8 cellular contexts compared by ENCODE assay signal in genomic region chr12:50401383-50402155, GRCh38. TPM values are rescaled to one million over a fixed set of nuclear protein-coding genes. Genes with fewer than 3 reads are reported as not detected.
DNase-seq lines count a peak whose midpoint lies in the region; ATAC-seq and TF ChIP-seq lines count a peak whose summit lies in the region.

No MANE protein-coding gene starts in this region.

- ATAC-seq in HG03342 (IDR thresholded peaks at IDR 0.05; ENCODE audit: unreplicated experiment), result no peak

- POLR2A ChIA-PET in HEK293 (lab: Yijun Ruan, JAX), result interaction anchor here (0.6 kb wide), 1 partner anchor 777 kb away, joined by 3 read pairs; no protein-coding TSS in a partner anchor

- H3K4me3 ChIP-seq in HEK293 (ENCODE audit: low read depth, low read length) (peak overlapping the region; percentile 84), SU-DHL-6 (ENCODE audit: insufficient read depth, low read length, poor library complexity, severe bottlenecking) (peak overlapping the region; percentile 87), epithelial cell of proximal tubule (ENCODE audit: low read depth, low read length) (peak overlapping the region; percentile 79), mucosa of rectum (ENCODE audit: low read length in 2 of 2) (peak overlapping the region; percentile 88 to 96)

- peak overlapping the region; percentile 90 for H3K4me2 ChIP-seq in SU-DHL-6 (ENCODE audit: low read depth, low read length, poor library complexity, severe bottlenecking)

- H3K27ac ChIP-seq in HEK293 (ENCODE audit: extremely low read depth, low read depth, low read length) (peak overlapping the region; percentile 93), SU-DHL-6 (ENCODE audit: low read depth, low read length) (peak overlapping the region; percentile 80), mucosa of rectum (ENCODE audit: low read depth in 2 of 2, low read length in 2 of 2) (peak overlapping the region; percentile 93 to 94)

- peaks cover 13% of the 10 kb centered on the region for H4K20me1 ChIP-seq in SU-DHL-6 (ENCODE audit: low read depth, low read length)

- CTCF ChIA-PET in HEK293 (lab: Yijun Ruan, JAX), result interaction anchor here (0.7 kb wide), 1 partner anchor 10 kb away, joined by 5 read pairs; no protein-coding TSS in a partner anchor

- peaks cover 6% of the 10 kb centered on the region; the same call in 1 of the 2 replicates for H3K4me1 ChIP-seq in HEK293 (ENCODE audit: control insufficient read depth, insufficient read depth, low read length)
- peaks cover 7 to 19% of the 10 kb centered on the region in 2 donors for H3K4me1 ChIP-seq in mucosa of rectum (ENCODE audit: control insufficient read depth in 2 of 2, insufficient read depth in 2 of 2, low read length in 2 of 2)

- TF ChIP-seq CTCF in HEK293 (tag by site-specific recombination; IDR thresholded peaks at IDR 0.05), result no peak
- TF ChIP-seq CTCF in SU-DHL-6 (IDR thresholded peaks at IDR 0.05; ENCODE audit: insufficient read depth, low read length, poor library complexity, severe bottlenecking), result no peak
- TF ChIP-seq CTCF in epithelial cell of proximal tubule (conservative IDR thresholded peaks at IDR 0.05; ENCODE audit: low read depth, low read length), result no peak

- no peaks in the 10 kb centered on the region for H3K9me2 ChIP-seq in SU-DHL-6 (replicated peaks; ENCODE audit: insufficient read depth, low read length)

- peaks cover 57% of the 10 kb centered on the region for H3K79me2 ChIP-seq in SU-DHL-6 (ENCODE audit: insufficient read depth, low read length)

- no peaks in the 10 kb centered on the region for H3K9me3 ChIP-seq in HEK293 (ENCODE audit: control insufficient read depth, insufficient read depth, low read depth, low read length)
- no peaks in the 10 kb centered on the region for H3K9me3 ChIP-seq in SU-DHL-6 (ENCODE audit: insufficient read depth, low read length)
- no peaks in the 10 kb centered on the region for H3K9me3 ChIP-seq in mucosa of rectum (ENCODE audit: control insufficient read depth in 2 of 2, low read length in 2 of 2)

- H3K9ac ChIP-seq in SU-DHL-6 (ENCODE audit: low read length) (peak overlapping the region; percentile 76), mucosa of rectum (ENCODE audit: low read depth in 1 of 2, low read length in 2 of 2) (peak overlapping the region; percentile 91 to 92)

- H3K36me3 ChIP-seq in HEK293 (ENCODE audit: control insufficient read depth in 2 of 2, insufficient read depth in 1 of 2, low read length in 2 of 2), result no peaks in the 10 kb centered on the region; a peak in 1 of 3 replicates
- H3K36me3 ChIP-seq in SU-DHL-6 (ENCODE audit: low read length), result no peaks in the 10 kb centered on the region
- no peaks in the 10 kb centered on the region for H3K36me3 ChIP-seq in mucosa of rectum (ENCODE audit: control insufficient read depth in 2 of 2, insufficient read depth in 2 of 2, low read length in 2 of 2)

- H2AFZ ChIP-seq in SU-DHL-6 (ENCODE audit: low read depth, low read length, severe bottlenecking), result peak overlapping the region; percentile 64

- 0 out of 2 replicates have a peak, but pooled peaks cover 4% of the 10 kb centered on the region for H3F3A ChIP-seq in SU-DHL-6 (ENCODE audit: insufficient read depth)

- H3K27me3 ChIP-seq in SU-DHL-6 (ENCODE audit: low read length) (no peaks in the 10 kb centered on the region), mucosa of rectum (ENCODE audit: control insufficient read depth in 2 of 2, insufficient read depth in 2 of 2, low read length in 2 of 2) (no peaks in the 10 kb centered on the region)

- DNase-seq in DMS114 treated with DMSO at 0.1 percent for 48 hours (lab: John Stamatoyannopoulos, UW; ENCODE audit: unreplicated experiment) (peak; percentile 31), epithelial cell of proximal tubule (ENCODE audit: low read depth) (no peak), T-helper 9 cell (no peak)
- DNase-seq in central memory CD4-positive, alpha-beta T cell, result no peak

TF ChIP-seq in HEK293, 187 proteins besides CTCF, POLR2A, EP300 and RAD21:
- no peak for TF ChIP-seq YY2 (tag by site-specific recombination; IDR thresholded peaks at IDR 0.05)
- peak; percentile 52 for TF ChIP-seq ZBTB17 (tag by site-specific recombination; IDR thresholded peaks at IDR 0.05)
- no peak for TF ChIP-seq ZNF514 (tag by site-specific recombination; IDR thresholded peaks at IDR 0.05)
- no peak for TF ChIP-seq ZFP41 (tag by site-specific recombination; IDR thresholded peaks at IDR 0.05; ENCODE audit: borderline replicate concordance)
- peak; percentile 98; the same call in 1 of the 2 replicates for TF ChIP-seq SCRT2 (tag by site-specific recombination; IDR thresholded peaks at IDR 0.05)
- peak; percentile 19 for TF ChIP-seq SCRT1 (tag by site-specific recombination; IDR thresholded peaks at IDR 0.05; ENCODE audit: borderline replicate concordance)
- TF ChIP-seq ZNF600 (tag by site-specific recombination; IDR thresholded peaks at IDR 0.05), result peak; percentile 93
- TF ChIP-seq PRDM6 (tag by site-specific recombination; IDR thresholded peaks at IDR 0.05), result peak; percentile 84
- TF ChIP-seq ZBTB20 (tag by site-specific recombination; IDR thresholded peaks at IDR 0.05), result peak; percentile 2; the same call in 1 of the 2 replicates
- no peak for TF ChIP-seq ZBTB21 (tag by site-specific recombination; IDR thresholded peaks at IDR 0.05)
- TF ChIP-seq, protein P1, sequence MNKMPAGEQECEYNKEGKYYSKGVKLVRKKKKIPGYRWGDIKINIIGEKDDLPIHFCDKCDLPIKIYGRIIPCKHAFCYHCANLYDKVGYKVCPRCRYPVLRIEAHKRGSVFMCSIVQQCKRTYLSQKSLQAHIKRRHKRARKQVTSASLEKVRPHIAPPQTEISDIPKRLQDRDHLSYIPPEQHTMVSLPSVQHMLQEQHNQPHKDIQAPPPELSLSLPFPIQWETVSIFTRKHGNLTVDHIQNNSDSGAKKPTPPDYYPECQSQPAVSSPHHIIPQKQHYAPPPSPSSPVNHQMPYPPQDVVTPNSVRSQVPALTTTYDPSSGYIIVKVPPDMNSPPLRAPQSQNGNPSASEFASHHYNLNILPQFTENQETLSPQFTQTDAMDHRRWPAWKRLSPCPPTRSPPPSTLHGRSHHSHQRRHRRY (tag by site-specific recombination; IDR thresholded peaks at IDR 0.05), result no peak
- TF ChIP-seq ZSCAN30 (tag by site-specific recombination; IDR thresholded peaks at IDR 0.05), result peak; percentile 47; the same call in 1 of the 2 replicates

RNA-seq across cellular contexts. Expression of gene LARP4, which starts 0.9 kb away (rescaled TPM):
- 24.0 and 27.1 TPM in 2 replicates for total RNA-seq in epithelial cell of proximal tubule

RNA-seq across cellular contexts. Expression of gene FAM186A, which starts 5.2 kb away (rescaled TPM):
- total RNA-seq in epithelial cell of proximal tubule, result not detected in 2 replicates
